33 cellular contexts compared by ENCODE assay signal in genomic region chr4:3098346-3098745, GRCh38. TPM values are rescaled to one million over a fixed set of nuclear protein-coding genes. Genes with fewer than 3 reads are reported as not detected.
"Had no signal": no experiment of that assay in that cellular context is flagged by ENCODE, and none has a peak within 500 bp of the region (broad histone marks: within the 10 kb centered on the region; RNA-seq: fewer than 3 reads in every experiment).

No MANE protein-coding gene starts in this region.

- H3K4me3 Mint-ChIP-seq: activated naive CD8-positive, alpha-beta T cell; central memory CD8-positive, alpha-beta T cell; immature natural killer cell; naive thymus-derived CD8-positive, alpha-beta T cell; neural crest cell; T-helper 1 cell treated with Interleukin-12 subunit alpha and Interleukin-12 subunit beta and Interleukin-4 antibody, amounts not matched to agents 30 μg/mL and 1 μg/mL, for 36 hours; WTC11 had no signal

- H3K4me1 Mint-ChIP-seq: neural crest cell, WTC11 had no signal

- H3K27me3 ChIP-seq: foreskin keratinocyte, heart left ventricle, spleen, tibial nerve had no signal

- H3K9ac ChIP-seq: parathyroid adenoma had no signal

- H3K27ac ChIP-seq: foreskin keratinocyte, heart left ventricle, parathyroid adenoma, spleen, tibial nerve had no signal

- H3K27ac Mint-ChIP-seq: activated naive CD8-positive, alpha-beta T cell; activated T-helper 2 cell treated with anti-CD3 and anti-CD28 coated beads, Interferon-gamma antibody, Interleukin-2, Interleukin-4, amounts not matched to agents 10 μg/mL and 5 μg/mL and 100 μg/mL, durations not matched to agents 14 hours and 24 hours and 36 hours; immature natural killer cell; T-helper 1 cell treated with Interleukin-12 subunit alpha and Interleukin-12 subunit beta and Interleukin-4 antibody, amounts not matched to agents 30 μg/mL and 1 μg/mL, for 36 hours; WTC11 had no signal

- H3K79me2 ChIP-seq: parathyroid adenoma had no signal

- H3K4me1 ChIP-seq: foreskin keratinocyte, heart left ventricle, parathyroid adenoma, spleen had no signal

- DNase-seq: activated CD4-positive, alpha-beta T cell treated with anti-CD3 and anti-CD28 coated beads, Interleukin-2, amount 50 U/mL, for 4 hours; activated T-cell treated with anti-CD3 and anti-CD28 coated beads for 4 hours; anterior cingulate cortex; dermis blood vessel endothelial cell; effector CD8-positive, alpha-beta T cell; erythroblast; foreskin keratinocyte; heart left ventricle; hypothalamus; immature natural killer cell; kidney; left colon; mammary epithelial cell; naive thymus-derived CD8-positive, alpha-beta T cell; right cardiac atrium; spleen; stimulated activated naive CD4-positive, alpha-beta T cell treated with Interleukin-2 at 50 U/mL for 16 hours; SW 1271; T1000 had no signal

- ATAC-seq: foreskin keratinocyte; heart left ventricle; left colon; naive thymus-derived CD8-positive, alpha-beta T cell; right cardiac atrium; WTC11 had no signal

- H2AFZ ChIP-seq: parathyroid adenoma had no signal

- H3K9me3 Mint-ChIP-seq: activated T-helper 2 cell treated with anti-CD3 and anti-CD28 coated beads, Interferon-gamma antibody, Interleukin-2, Interleukin-4, amounts not matched to agents 10 μg/mL and 5 μg/mL and 100 μg/mL, durations not matched to agents 14 hours and 24 hours and 36 hours; central memory CD8-positive, alpha-beta T cell; immature natural killer cell; naive thymus-derived CD8-positive, alpha-beta T cell; neural crest cell; T-helper 1 cell treated with Interleukin-12 subunit alpha and Interleukin-12 subunit beta and Interleukin-4 antibody, amounts not matched to agents 30 μg/mL and 1 μg/mL, for 36 hours had no signal

- H3K27me3 Mint-ChIP-seq: activated naive CD8-positive, alpha-beta T cell; central memory CD8-positive, alpha-beta T cell; naive thymus-derived CD8-positive, alpha-beta T cell had no signal

- H3K9me3 ChIP-seq: heart left ventricle, spleen, tibial nerve had no signal

- H3K4me3 ChIP-seq: heart left ventricle, spleen, tibial nerve had no signal

RNA-seq across cellular contexts. Expression of gene HTT-AS, which starts 24.0 kb away (rescaled TPM):
- total RNA-seq: activated T-helper 2 cell treated with anti-CD3 and anti-CD28 coated beads, Interferon-gamma antibody, Interleukin-2, Interleukin-4, amounts not matched to agents 10 μg/mL and 5 μg/mL and 100 μg/mL, durations not matched to agents 14 hours and 24 hours and 36 hours; bronchial epithelial cell; dermis blood vessel endothelial cell; foreskin keratinocyte; heart left ventricle; kidney; left colon; liver; mammary epithelial cell; naive thymus-derived CD8-positive, alpha-beta T cell; neural crest cell; pulmonary artery endothelial cell; right cardiac atrium; spleen; temporal lobe; tibial nerve; ureter; WTC11 had no signal
- polyA plus RNA-seq: adipose tissue; foreskin keratinocyte; heart left ventricle; immature natural killer cell; liver; mammary epithelial cell; naive thymus-derived CD8-positive, alpha-beta T cell; right cardiac atrium; spleen had no signal
